ENCODE assay signal across 25 cellular contexts in the genomic region with DNA sequence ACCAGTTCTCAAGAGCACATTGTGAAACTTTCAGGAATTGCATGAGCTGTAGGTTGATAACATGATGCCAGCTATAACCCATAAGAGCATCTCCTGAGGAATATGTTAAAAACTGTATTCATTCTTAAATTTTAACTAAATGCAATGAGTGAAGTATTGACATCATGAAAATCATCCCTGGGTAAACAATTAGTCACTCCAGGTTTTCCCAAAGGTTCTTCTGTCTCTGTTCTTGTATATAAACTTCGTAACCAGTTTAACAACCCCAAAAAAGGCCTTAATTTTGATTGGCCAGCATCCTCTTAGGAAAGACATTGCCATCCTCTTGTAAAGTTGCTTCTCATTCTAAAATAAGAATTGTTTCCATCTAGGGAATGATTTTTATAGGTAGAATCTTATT.
DNase-seq lines count a peak whose midpoint lies in the region; ATAC-seq, FAIRE-seq and TF ChIP-seq lines count a peak whose summit lies in the region.
"Had no signal": no experiment of that assay in that cellular context is flagged by ENCODE, and none has a peak within 500 bp of the region (broad histone marks: within the 10 kb centered on the region; RNA-seq: fewer than 3 reads in every experiment).

No MANE protein-coding gene starts in this region.

- H3K4me3 ChIP-seq in PC-3 (ENCODE audit: low read length) (no peak overlapping the region), bronchial epithelial cell (ENCODE audit: low read depth, low read length) (no peak overlapping the region), fibroblast of mammary gland (ENCODE audit: control insufficient read depth, low read depth, low read length) (no peak overlapping the region), neural cell (ENCODE audit: low read length) (no peak overlapping the region)
- H3K4me3 ChIP-seq: BLaER1 had no signal

- no peak overlapping the region for H3K9ac ChIP-seq in PC-3 (ENCODE audit: low read length)
- no peak overlapping the region for H3K9ac ChIP-seq in neural cell (ENCODE audit: low read length)
- H3K9ac ChIP-seq: BLaER1 had no signal

- H3F3A ChIP-seq in PC-3 (ENCODE audit: low read length, unreplicated experiment) (no peaks in the 10 kb centered on the region), neural cell (ENCODE audit: insufficient read depth, low read length, poor library complexity, severe bottlenecking) (peaks cover 6% of the 10 kb centered on the region)

- H2AFZ ChIP-seq in PC-3 (ENCODE audit: low read length) (no peak overlapping the region), neural cell (ENCODE audit: low read depth, low read length) (no peak overlapping the region)

- H3K4me2 ChIP-seq in PC-3 (ENCODE audit: low read length) (no peak overlapping the region), neural cell (ENCODE audit: low read length) (no peak overlapping the region)
- H3K4me2 ChIP-seq: BLaER1 had no signal

- no peak overlapping the region for H3K27ac ChIP-seq in PC-3 (ENCODE audit: low read length)
- peak overlapping the region; percentile 95 for H3K27ac ChIP-seq in neural cell (ENCODE audit: low read length)
- H3K27ac ChIP-seq: BLaER1 had no signal

- CTCF ChIA-PET in PC-3 (lab: Charles Lee): no interaction called here

- no TSS peak for BruUV-seq in PC-3 (replicated peaks; lab: Mats Ljungman, UMichigan)

- H3K9me2 ChIP-seq in PC-3 (replicated peaks; ENCODE audit: low read length): no peaks in the 10 kb centered on the region
- H3K9me2 ChIP-seq in neural cell (ENCODE audit: insufficient read depth, low read length): no peaks in the 10 kb centered on the region

- no peak for FAIRE-seq in bronchial epithelial cell (lab: Jason Lieb, UNC)
- FAIRE-seq: GM12891, GM19239 had no signal

- H3K36me3 ChIP-seq in PC-3 (ENCODE audit: low read depth, low read length) (no peaks in the 10 kb centered on the region), bronchial epithelial cell (ENCODE audit: control insufficient read depth, insufficient read depth, low read length) (no peaks in the 10 kb centered on the region), neural cell (ENCODE audit: insufficient read depth, low read length) (no peaks in the 10 kb centered on the region)
- H3K36me3 ChIP-seq: BE2C, BLaER1 had no signal

- no peak for TF ChIP-seq EP300 in neural cell (conservative IDR thresholded peaks at IDR 0.05; ENCODE audit: poor library complexity, severe bottlenecking)

- H3K27me3 ChIP-seq in PC-3 (ENCODE audit: low read length) (no peaks in the 10 kb centered on the region), bronchial epithelial cell (ENCODE audit: control insufficient read depth, insufficient read depth, low read length) (no peaks in the 10 kb centered on the region), neural cell (ENCODE audit: insufficient read depth, low read depth, low read length) (no peaks in the 10 kb centered on the region)
- H3K27me3 ChIP-seq: BE2C, BLaER1 had no signal

- TF ChIP-seq CTCF in PC-3 (conservative IDR thresholded peaks at IDR 0.05; ENCODE audit: low read depth, low read length) (no peak), bronchial epithelial cell (IDR thresholded peaks at IDR 0.05; ENCODE audit: insufficient read depth, low read length, severe bottlenecking) (no peak), fibroblast of mammary gland (conservative IDR thresholded peaks at IDR 0.05; ENCODE audit: control insufficient read depth, insufficient read depth, low read depth, low read length) (no peak), neural cell (IDR thresholded peaks at IDR 0.05; ENCODE audit: poor library complexity, severe bottlenecking) (no peak)

- peaks cover 11% of the 10 kb centered on the region for H3K4me1 ChIP-seq in PC-3 (ENCODE audit: insufficient read depth, low read length)
- H3K4me1 ChIP-seq: BE2C, BLaER1 had no signal

- TF ChIP-seq RAD21 in neural cell (conservative IDR thresholded peaks at IDR 0.05): no peak

- POLR2A ChIA-PET in PC-3 (lab: Charles Lee; ENCODE audit: unreplicated experiment): no interaction called here

- H3K79me2 ChIP-seq in PC-3 (ENCODE audit: low read length): peaks cover 4% of the 10 kb centered on the region; the same call in 1 of the 2 replicates
- H3K79me2 ChIP-seq in neural cell (replicated peaks; ENCODE audit: insufficient read depth, low read length): peaks cover 46% of the 10 kb centered on the region

- H4K20me1 ChIP-seq in PC-3 (ENCODE audit: low read length) (no peaks in the 10 kb centered on the region), neural cell (ENCODE audit: insufficient read depth) (no peaks in the 10 kb centered on the region)

- peak; percentile 57 for DNase-seq in PC-3
- peak; percentile 49 for DNase-seq in bronchial epithelial cell (ENCODE audit: low read depth)
- peak; percentile 1 for DNase-seq in fibroblast of mammary gland (ENCODE audit: low read depth)
- DNase-seq in AML-193 (lab: John Stamatoyannopoulos, UW): no peak
- DNase-seq in SIG-M5 (lab: John Stamatoyannopoulos, UW): no peak
- no peak for DNase-seq in putamen (ENCODE audit: low spot score)
- DNase-seq: 8988T; BE2C; C1 segment of cervical spinal cord; CD4-positive, alpha-beta memory T cell; CD4-positive, CD25-positive, alpha-beta regulatory T cell; CD8-positive, alpha-beta memory T cell; COR-L47; DMS 273 treated with DMSO at 0.1 percent for 48 hours; DMS153; DMS53; DMS79; DND-41; EL; GDM1 had no signal

- ATAC-seq in PC-3 (peak; percentile 77), HG03196 (IDR thresholded peaks at IDR 0.05; ENCODE audit: unreplicated experiment) (no peak)

- intact Hi-C loops in PC-3 (cut with micrococcal nuclease): no loop called here

- H3K9me3 ChIP-seq in PC-3 (ENCODE audit: low read length) (no peaks in the 10 kb centered on the region), neural cell (ENCODE audit: low read length) (no peaks in the 10 kb centered on the region)
- H3K9me3 ChIP-seq: BE2C, BLaER1 had no signal

TF ChIP-seq in neural cell, 6 proteins besides CTCF, POLR2A, EP300 and RAD21:
- TF ChIP-seq TAF1 (IDR thresholded peaks at IDR 0.05; ENCODE audit: low read depth) (no peak), MXI1 (conservative IDR thresholded peaks at IDR 0.05; ENCODE audit: poor library complexity, severe bottlenecking) (no peak), SMC3 (conservative IDR thresholded peaks at IDR 0.05; ENCODE audit: poor library complexity) (no peak)

Comparison
In these comparisons a context has a peak if more than half of its experiments do, and no peak if none do; other contexts are left out.
1. DNase-seq: peak in PC-3 (single experiment), bronchial epithelial cell (single experiment) and fibroblast of mammary gland (single experiment); none in AML-193 (0 of 2), SIG-M5 (single experiment) and putamen (single experiment).